Comparison of ENCODE assay signal across 1 cellular context in genomic region chr5:72134226-72134625, GRCh38.
TF ChIP-seq lines count a peak whose summit lies in the region.

No MANE protein-coding gene starts in this region.

TF ChIP-seq in H1, 55 proteins besides CTCF, POLR2A, EP300 and RAD21 (continued from another document):
- TF ChIP-seq ATF2 (IDR thresholded peaks at IDR 0.05; ENCODE audit: low read length) (peak; percentile 90), JUND (IDR thresholded peaks at IDR 0.05; ENCODE audit: low read length) (peak; percentile 60; the same call in 1 of the 2 replicates), KDM5A (IDR thresholded peaks at IDR 0.05; ENCODE audit: low read length) (no peak)
